Comparison of ENCODE assay signal across 8 cellular contexts in genomic region chr4:39446842-39447573, GRCh38. TPM values are rescaled to one million over a fixed set of nuclear protein-coding genes. Genes with fewer than 3 reads are reported as not detected.
DNase-seq lines count a peak whose midpoint lies in the region; ATAC-seq and TF ChIP-seq lines count a peak whose summit lies in the region.

No MANE protein-coding gene starts in this region.

- POLR2A ChIA-PET in WTC11 (lab: Charles Lee): interaction anchor here (2.0 kb wide), 1 partner anchor 11 kb away, joined by 10 read pairs; the partner anchor contains the start of genes LIAS and RPL9

- TF ChIP-seq POLR2A in lower leg skin (IDR thresholded peaks at IDR 0.05): no peak

- WGBS in lower leg skin, 2 donors: 2% methylated on average over 32 to 33 of the region's 61 CpGs

- CTCF ChIA-PET in WTC11 (lab: Charles Lee): interaction anchor here (0.5 to 1.9 kb wide), 5 partner anchors 11 to 289 kb away, joined by 3 to 11 read pairs (median 5); partner anchors contain the start of gene RFC1

- peak; percentile 80 for DNase-seq in WTC11 (ENCODE audit: low spot score)
- DNase-seq in dermis microvascular lymphatic vessel endothelial cell (ENCODE audit: low read depth in 2 of 2): peak; percentile 30 to 77
- peak; percentile 35 to 89 for DNase-seq in lower leg skin (ENCODE audit: low spot score in 2 of 2)
- no peak for DNase-seq in KG1 (lab: John Stamatoyannopoulos, UW)
- no peak for DNase-seq in NCI-H1105 (lab: John Stamatoyannopoulos, UW)

- intact Hi-C loops in lower leg skin (cut with DNase I; ENCODE audit: low total_unique reads): no loop called here

- peak overlapping the region; percentile 53 for H3K27ac Mint-ChIP-seq in WTC11
- H3K27ac Mint-ChIP-seq in stimulated activated naive CD8-positive, alpha-beta T cell treated with anti-CD3 and anti-CD28 coated beads, Interleukin-15, Interleukin-2, amounts not matched to agents 100 ng/mL and 50 ng/mL, for 24 hours: no peak overlapping the region

- H3K4me3 ChIP-seq in lower leg skin (ENCODE audit: low read depth, poor library complexity, severe bottlenecking): peak overlapping the region; percentile 9

- H3K27me3 Mint-ChIP-seq in WTC11 (ENCODE audit: low read depth): 0 out of 2 replicates have a peak, but pooled peaks cover 2% of the 10 kb centered on the region
- no peaks in the 10 kb centered on the region for H3K27me3 Mint-ChIP-seq in stimulated activated naive CD8-positive, alpha-beta T cell treated with anti-CD3 and anti-CD28 coated beads, Interleukin-15, Interleukin-2, amounts not matched to agents 100 ng/mL and 50 ng/mL, for 24 hours

- H3K4me3 Mint-ChIP-seq in WTC11: peak overlapping the region; percentile 75
- peak overlapping the region; percentile 39 for H3K4me3 Mint-ChIP-seq in stimulated activated naive CD8-positive, alpha-beta T cell treated with anti-CD3 and anti-CD28 coated beads, Interleukin-15, Interleukin-2, amounts not matched to agents 100 ng/mL and 50 ng/mL, for 24 hours

- TF ChIP-seq CTCF in WTC11 (IDR thresholded peaks at IDR 0.05) (no peak), lower leg skin (IDR thresholded peaks at IDR 0.05) (no peak)

- peaks cover 16% of the 10 kb centered on the region for H3K36me3 Mint-ChIP-seq in WTC11
- H3K36me3 Mint-ChIP-seq in stimulated activated naive CD8-positive, alpha-beta T cell treated with anti-CD3 and anti-CD28 coated beads, Interleukin-15, Interleukin-2, amounts not matched to agents 100 ng/mL and 50 ng/mL, for 24 hours (ENCODE audit: low read depth): peaks cover 25% of the 10 kb centered on the region

- peaks cover 27% of the 10 kb centered on the region for H3K4me1 Mint-ChIP-seq in WTC11
- H3K4me1 Mint-ChIP-seq in stimulated activated naive CD8-positive, alpha-beta T cell treated with anti-CD3 and anti-CD28 coated beads, Interleukin-15, Interleukin-2, amounts not matched to agents 100 ng/mL and 50 ng/mL, for 24 hours (ENCODE audit: low read depth): peaks cover 21% of the 10 kb centered on the region

- H3K9me3 Mint-ChIP-seq in WTC11: no peaks in the 10 kb centered on the region
- H3K9me3 Mint-ChIP-seq in stimulated activated naive CD8-positive, alpha-beta T cell treated with anti-CD3 and anti-CD28 coated beads, Interleukin-15, Interleukin-2, amounts not matched to agents 100 ng/mL and 50 ng/mL, for 24 hours: no peaks in the 10 kb centered on the region

- ATAC-seq in GM18502 (IDR thresholded peaks at IDR 0.05; ENCODE audit: poor library complexity, unreplicated experiment) (peak; percentile 87), HG02798 (IDR thresholded peaks at IDR 0.05; ENCODE audit: poor library complexity, unreplicated experiment) (peak; percentile 88), WTC11 (peak; percentile 77)

TF ChIP-seq in WTC11, 78 proteins besides CTCF, POLR2A, EP300 and RAD21 (continues in another document):
- TF ChIP-seq ARID4B (CRISPR knock-in tag; IDR thresholded peaks at IDR 0.05; ENCODE audit: borderline replicate concordance) (peak; percentile 89), ZNF138 (CRISPR knock-in tag; conservative IDR thresholded peaks at IDR 0.05) (peak; percentile 74; the same call in 1 of the 2 replicates), FOXP1 (CRISPR knock-in tag; IDR thresholded peaks at IDR 0.05; ENCODE audit: borderline replicate concordance) (peak; percentile 91; the same call in 1 of the 2 replicates), ZNF281 (CRISPR knock-in tag; IDR thresholded peaks at IDR 0.05) (no peak), SMAD3 (CRISPR knock-in tag; IDR thresholded peaks at IDR 0.05; ENCODE audit: borderline replicate concordance) (peak; percentile 52), ATF2 (CRISPR knock-in tag; IDR thresholded peaks at IDR 0.05; ENCODE audit: borderline replicate concordance, low read depth) (no peak)

RNA-seq across cellular contexts. Expression of gene RPL9, which starts 11.7 kb away (rescaled TPM):
- total RNA-seq in WTC11 (2021): 1,191 to 1,343 TPM (median 1,328 TPM) in 3 replicates
- 1,640 and 2,535 TPM in 2 replicates for total RNA-seq in dermis microvascular lymphatic vessel endothelial cell
- total RNA-seq in lower leg skin: 1,000 to 10,000 TPM; 2,484 to 4,074 (median 3,563) TPM

RNA-seq across cellular contexts. Expression of gene LIAS, which starts 11.8 kb away (rescaled TPM):
- total RNA-seq in WTC11 (2021) (23.1 to 23.5 TPM (median 23.1 TPM) in 3 replicates), dermis microvascular lymphatic vessel endothelial cell (4.2 and 4.4 TPM in 2 replicates), lower leg skin (10 to 100 TPM; 10.1 to 18.5 (median 12.4) TPM)

RNA-seq across cellular contexts. Expression of gene KLB, which starts 40.3 kb away (rescaled TPM):
- 0.09 to 0.14 TPM in 2 of 3 replicates, not detected in the other for total RNA-seq in WTC11 (2021)
- total RNA-seq in dermis microvascular lymphatic vessel endothelial cell: under 0.01 TPM in 2 replicates
- total RNA-seq in lower leg skin: under 1 TPM; 0.38 to 0.74 (median 0.45) TPM

Comparison
In these comparisons a context has a peak if more than half of its experiments do, and no peak if none do; other contexts are left out.
1. DNase-seq: peak in WTC11 (single experiment), dermis microvascular lymphatic vessel endothelial cell (2 of 2) and lower leg skin (2 of 2); none in KG1 (single experiment) and NCI-H1105 (single experiment).
2. Peak in every context shown above with its lines, with median percentiles within 50 percentile points of each other: ATAC-seq.